Comparison of ENCODE assay signal across 35 cellular contexts in the genomic region with DNA sequence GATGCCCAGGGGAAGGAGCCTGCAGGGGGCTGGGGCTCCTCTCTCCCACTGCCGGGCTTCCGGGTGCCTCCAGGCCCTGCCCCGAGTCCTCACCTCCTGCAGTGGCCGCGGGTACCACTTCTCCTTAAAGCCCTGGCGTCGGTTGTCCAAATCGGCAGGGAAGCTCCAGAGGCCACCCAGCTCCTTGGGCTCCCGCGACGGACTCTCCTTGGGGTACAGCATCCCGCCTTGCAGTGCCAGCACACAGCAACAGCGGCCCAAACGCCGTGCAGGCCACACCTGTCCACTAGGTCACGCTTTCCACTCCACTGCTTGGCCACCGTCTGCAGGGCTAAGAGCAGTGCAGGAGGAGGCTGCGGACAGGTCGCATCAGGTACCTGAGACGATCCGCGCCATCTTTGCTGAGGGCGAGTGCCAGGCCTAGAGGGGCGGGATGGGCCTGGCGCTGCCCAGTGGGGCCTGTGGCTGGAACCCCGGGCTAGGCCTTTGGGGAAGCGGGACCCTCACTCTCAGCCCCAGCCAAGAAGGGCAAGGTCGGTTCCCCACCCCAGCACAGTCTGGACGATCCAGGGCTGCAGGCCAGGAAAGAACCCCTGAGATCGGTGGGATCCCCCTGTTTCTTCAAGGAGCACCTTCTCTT. TPM values are rescaled to one million over a fixed set of nuclear protein-coding genes. Genes with fewer than 3 reads are reported as not detected.
"Had no signal": no experiment of that assay in that cellular context is flagged by ENCODE, and none has a peak within 500 bp of the region (broad histone marks: within the 10 kb centered on the region; RNA-seq: fewer than 3 reads in every experiment).

No MANE protein-coding gene starts in this region.

- H3K9me3 Mint-ChIP-seq: activated naive CD4-positive, alpha-beta T cell treated with anti-CD3 and anti-CD28 coated beads, Interleukin-2, amount 50 U/mL, for 24 hours had no signal

- H3K4me1 ChIP-seq: ascending aorta, SJCRH30 had no signal

- H3K27ac Mint-ChIP-seq: activated CD4-positive, alpha-beta T cell treated with anti-CD3 and anti-CD28 coated beads for 36 hours; activated CD4-positive, alpha-beta T cell treated with anti-CD3 and anti-CD28 coated beads, Interleukin-2, amount 10 ng/mL, durations not matched to agents 7 days and 5 days; activated CD8-positive, alpha-beta T cell treated with anti-CD3 and anti-CD28 coated beads, Interleukin-2, amount 10 ng/mL, durations not matched to agents 7 days and 5 days; activated naive CD4-positive, alpha-beta T cell treated with anti-CD3 and anti-CD28 coated beads, Interleukin-2, amount 50 U/mL, for 24 hours; activated naive CD8-positive, alpha-beta T cell treated with anti-CD3 and anti-CD28 coated beads, Interleukin-2, amount 10 ng/mL, durations not matched to agents 7 days and 5 days; activated T-cell treated with anti-CD3 and anti-CD28 coated beads, Interleukin-2, amount 50 U/mL, for 24 hours; activated T-helper 2 cell treated with anti-CD3 and anti-CD28 coated beads, Interferon-gamma antibody, Interleukin-2, Interleukin-4, amounts not matched to agents 10 μg/mL and 5 μg/mL and 100 μg/mL, durations not matched to agents 14 hours and 24 hours and 36 hours had no signal

- DNase-seq: activated CD4-positive, alpha-beta T cell treated with anti-CD3 and anti-CD28 coated beads for 36 hours; activated CD4-positive, alpha-beta T cell treated with anti-CD3 and anti-CD28 coated beads, Interleukin-2, amount 10 ng/mL, durations not matched to agents 7 days and 5 days; activated CD4-positive, alpha-beta T cell treated with anti-CD3 and anti-CD28 coated beads, Interleukin-2, amount 50 U/mL, for 48 hours; activated CD8-positive, alpha-beta T cell treated with anti-CD3 and anti-CD28 coated beads, Interleukin-2, amount 10 ng/mL, durations not matched to agents 7 days and 5 days; activated gamma-delta T cell; activated naive CD4-positive, alpha-beta T cell treated with Interleukin-2 at 50 U/mL for 16 hours; activated naive CD8-positive, alpha-beta T cell treated with anti-CD3 and anti-CD28 coated beads, Interleukin-2, amount 10 ng/mL, durations not matched to agents 7 days and 5 days; activated T-cell treated with anti-CD3 and anti-CD28 coated beads, Interleukin-2, amount 50 U/mL, for 24 hours; amygdala; MM.1S; MV-4-11; NCI-H1092; NCI-H1436 treated with DMSO at 0.1 percent for 48 hours; NCI-H1694 treated with DMSO at 0.1 percent for 48 hours; NCI-H2029; NCI-H2107; NCI-H2171; NCI-H510A; NCI-H526; NCI-H748 treated with DMSO at 0.1 percent for 48 hours; PC-9; SHP77; SJCRH30; T1000 had no signal

- H3K4me3 ChIP-seq: ascending aorta, PC-9, SJCRH30, SK-N-MC had no signal

- H3K4me1 Mint-ChIP-seq: activated CD4-positive, alpha-beta T cell treated with anti-CD3 and anti-CD28 coated beads for 36 hours; activated CD4-positive, alpha-beta T cell treated with anti-CD3 and anti-CD28 coated beads, Interleukin-2, amount 10 ng/mL, durations not matched to agents 7 days and 5 days; activated naive CD4-positive, alpha-beta T cell treated with anti-CD3 and anti-CD28 coated beads, Interleukin-2, amount 50 U/mL, for 24 hours; activated naive CD8-positive, alpha-beta T cell treated with anti-CD3 and anti-CD28 coated beads, Interleukin-2, amount 10 ng/mL, durations not matched to agents 7 days and 5 days had no signal

- H3K27ac ChIP-seq: ascending aorta, KMS-11, PC-9, SJCRH30, SK-N-MC had no signal

- H3K27me3 ChIP-seq: ascending aorta, SJCRH30 had no signal

- H3K4me3 Mint-ChIP-seq: activated CD4-positive, alpha-beta T cell treated with anti-CD3 and anti-CD28 coated beads for 36 hours; activated CD4-positive, alpha-beta T cell treated with anti-CD3 and anti-CD28 coated beads, Interleukin-2, amount 10 ng/mL, durations not matched to agents 7 days and 5 days; activated CD8-positive, alpha-beta T cell treated with anti-CD3 and anti-CD28 coated beads, Interleukin-2, amount 10 ng/mL, durations not matched to agents 7 days and 5 days; activated naive CD4-positive, alpha-beta T cell treated with anti-CD3 and anti-CD28 coated beads, Interleukin-2, amount 50 U/mL, for 24 hours; activated naive CD8-positive, alpha-beta T cell treated with anti-CD3 and anti-CD28 coated beads, Interleukin-2, amount 10 ng/mL, durations not matched to agents 7 days and 5 days; activated T-cell treated with anti-CD3 and anti-CD28 coated beads, Interleukin-2, amount 50 U/mL, for 24 hours had no signal

- ATAC-seq: activated CD4-positive, alpha-beta T cell treated with anti-CD3 and anti-CD28 coated beads for 36 hours; activated CD4-positive, CD25-positive, alpha-beta regulatory T cell treated with anti-CD3 and anti-CD28 coated beads, Interleukin-2, amount 50 U/mL, for 24 hours; activated CD8-positive, alpha-beta T cell treated with anti-CD3 and anti-CD28 coated beads, Interleukin-2, amount 10 ng/mL, durations not matched to agents 7 days and 5 days had no signal

- H3K36me3 ChIP-seq: ascending aorta, SJCRH30 had no signal

- H3K36me3 Mint-ChIP-seq: activated naive CD4-positive, alpha-beta T cell treated with anti-CD3 and anti-CD28 coated beads, Interleukin-2, amount 50 U/mL, for 24 hours had no signal

- H3K9me3 ChIP-seq: SJCRH30 had no signal

- H3K27me3 Mint-ChIP-seq: activated CD4-positive, alpha-beta T cell treated with anti-CD3 and anti-CD28 coated beads for 36 hours; activated CD4-positive, alpha-beta T cell treated with anti-CD3 and anti-CD28 coated beads, Interleukin-2, amount 10 ng/mL, durations not matched to agents 7 days and 5 days; activated naive CD4-positive, alpha-beta T cell treated with anti-CD3 and anti-CD28 coated beads, Interleukin-2, amount 50 U/mL, for 24 hours; activated naive CD8-positive, alpha-beta T cell treated with anti-CD3 and anti-CD28 coated beads, Interleukin-2, amount 10 ng/mL, durations not matched to agents 7 days and 5 days; activated T-cell treated with anti-CD3 and anti-CD28 coated beads, Interleukin-2, amount 50 U/mL, for 24 hours had no signal

RNA-seq across cellular contexts. Expression of a gene that starts 47.7 kb away (rescaled TPM):
- total RNA-seq: activated CD4-positive, alpha-beta T cell treated with anti-CD3 and anti-CD28 coated beads for 36 hours; activated CD4-positive, alpha-beta T cell treated with anti-CD3 and anti-CD28 coated beads, Interleukin-2, amount 10 ng/mL, durations not matched to agents 7 days and 5 days; activated CD8-positive, alpha-beta T cell treated with anti-CD3 and anti-CD28 coated beads, Interleukin-2, amount 10 ng/mL, durations not matched to agents 7 days and 5 days; activated naive CD8-positive, alpha-beta T cell treated with anti-CD3 and anti-CD28 coated beads, Interleukin-2, amount 10 ng/mL, durations not matched to agents 7 days and 5 days; activated T-helper 2 cell treated with anti-CD3 and anti-CD28 coated beads, Interferon-gamma antibody, Interleukin-2, Interleukin-4, amounts not matched to agents 10 μg/mL and 5 μg/mL and 100 μg/mL, durations not matched to agents 14 hours and 24 hours and 36 hours; ascending aorta; LHCN-M2; OCI-LY7; PC-9; SJCRH30; T-helper 1 cell treated with Interleukin-12 subunit alpha and Interleukin-12 subunit beta and Interleukin-4 antibody, amounts not matched to agents 30 ng/mL and 1 ng/mL, for 36 hours; T-helper 2 cell treated with Interferon-gamma antibody and Interleukin-4, amounts not matched to agents 100 ng/mL and 5 ng/mL, for 36 hours had no signal
- polyA plus RNA-seq: adipose tissue had no signal
